8 cellular contexts compared by ENCODE assay signal in the genomic region with DNA sequence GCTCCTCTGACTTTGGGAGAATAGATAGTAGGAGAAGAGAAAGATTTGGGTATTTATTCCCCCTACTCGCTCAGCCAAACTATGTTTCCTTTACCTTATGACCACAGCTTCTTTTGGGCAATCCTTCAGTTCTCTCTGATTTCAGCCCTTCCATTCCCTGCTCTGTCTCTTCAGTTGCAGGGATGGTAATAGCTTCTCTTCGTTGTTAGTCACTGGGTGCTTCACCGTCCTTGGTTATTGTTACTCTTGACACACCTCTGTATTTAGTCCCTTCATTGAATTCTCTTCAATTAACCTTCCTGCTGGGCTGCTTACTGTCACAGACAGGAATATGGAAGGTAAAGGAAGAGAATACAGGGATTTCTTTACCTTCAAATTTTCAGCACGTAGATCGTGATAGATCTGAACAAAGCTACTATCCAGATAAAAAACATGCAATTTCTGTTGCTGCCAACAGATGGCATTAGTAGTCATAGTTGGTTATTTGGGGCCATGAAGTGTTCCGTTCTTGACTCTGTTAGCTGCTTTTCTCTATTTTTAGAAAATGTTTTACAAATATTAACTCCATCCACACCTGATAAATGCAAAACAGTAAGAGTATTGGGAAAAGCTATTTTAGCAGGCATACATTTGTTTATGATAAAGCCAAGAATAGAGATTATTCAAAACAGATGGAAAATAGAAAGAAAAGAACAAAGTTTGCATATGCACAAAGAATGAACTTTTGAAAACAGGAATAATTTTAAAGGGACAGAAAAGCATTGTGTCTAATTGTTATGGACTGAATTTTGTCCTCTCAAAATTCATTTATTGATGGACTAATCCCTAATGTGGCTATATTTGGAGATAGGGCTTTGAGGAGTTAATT. TPM values are rescaled to one million over a fixed set of nuclear protein-coding genes. Genes with fewer than 3 reads are reported as not detected.
DNase-seq lines count a peak whose midpoint lies in the region; ATAC-seq, FAIRE-seq and TF ChIP-seq lines count a peak whose summit lies in the region.

No MANE protein-coding gene starts in this region.

- peak; percentile 65; the same call in 2 of the 3 replicates for ATAC-seq in DND-41 (ENCODE audit: insufficient read depth, low read depth)
- ATAC-seq in GM19463 (IDR thresholded peaks at IDR 0.05; ENCODE audit: unreplicated experiment), result peak; percentile 91
- peak; percentile 83 for ATAC-seq in HG03520 (IDR thresholded peaks at IDR 0.05; ENCODE audit: unreplicated experiment)

- H3K4me3 ChIP-seq in DND-41 (ENCODE audit: low read depth in 1 of 2, low read length in 2 of 2) (no peak overlapping the region), bronchial epithelial cell (ENCODE audit: low read depth, low read length) (no peak overlapping the region), kidney epithelial cell (ENCODE audit: low read depth, low read length) (peak overlapping the region; percentile 16), suprapubic skin (no peak overlapping the region)

- TF ChIP-seq POLR2A in suprapubic skin (IDR thresholded peaks at IDR 0.05), result no peak

- no peaks in the 10 kb centered on the region for H3K36me3 ChIP-seq in DND-41 (ENCODE audit: insufficient read depth, low read length)
- H3K36me3 ChIP-seq in bronchial epithelial cell (ENCODE audit: control insufficient read depth, insufficient read depth, low read length), result no peaks in the 10 kb centered on the region
- H3K36me3 ChIP-seq in kidney epithelial cell (ENCODE audit: control insufficient read depth, insufficient read depth, low read length), result no peaks in the 10 kb centered on the region
- H3K36me3 ChIP-seq in suprapubic skin, result no peaks in the 10 kb centered on the region

- TF ChIP-seq EP300 in suprapubic skin (IDR thresholded peaks at IDR 0.05), result no peak

- DNase-seq in DND-41, result no peak
- DNase-seq in NCI-H774 (lab: John Stamatoyannopoulos, UW), result peak; percentile 49
- peak; percentile 57 for DNase-seq in bronchial epithelial cell (ENCODE audit: low read depth)
- peak; percentile 9 for DNase-seq in kidney epithelial cell (ENCODE audit: low read depth)
- no peak for DNase-seq in suprapubic skin (ENCODE audit: low spot score in 2 of 2)
- DNase-seq in NK-92 treated with Interleukin-12 subunit alpha and Interleukin-12 subunit beta, amount 100 ng/mL, for 24 hours (lab: John Stamatoyannopoulos, UW), result no peak

- WGBS in suprapubic skin, result 30% methylated on average over 6 of the region's 6 CpGs

- no peaks in the 10 kb centered on the region for H4K20me1 ChIP-seq in DND-41 (ENCODE audit: insufficient read depth, low read length)

- no peak overlapping the region for H3K27ac ChIP-seq in DND-41 (ENCODE audit: low read length)
- H3K27ac ChIP-seq in suprapubic skin, result no peak overlapping the region

- H3K9me3 ChIP-seq in DND-41 (ENCODE audit: insufficient read depth, low read length, severe bottlenecking) (no peaks in the 10 kb centered on the region), suprapubic skin (no peaks in the 10 kb centered on the region)

- no peak overlapping the region for H2AFZ ChIP-seq in DND-41 (ENCODE audit: low read depth, low read length)

- TF ChIP-seq CTCF in DND-41 (IDR thresholded peaks at IDR 0.05; ENCODE audit: borderline replicate concordance, extremely low read depth, low read length, poor library complexity, severe bottlenecking), result peak; percentile 74
- peak; percentile 62 for TF ChIP-seq CTCF in bronchial epithelial cell (IDR thresholded peaks at IDR 0.05; ENCODE audit: insufficient read depth, low read length, severe bottlenecking)
- peak; percentile 76 for TF ChIP-seq CTCF in kidney epithelial cell (IDR thresholded peaks at IDR 0.05; ENCODE audit: insufficient read depth, low read length, poor library complexity, severe bottlenecking)
- TF ChIP-seq CTCF in suprapubic skin (IDR thresholded peaks at IDR 0.05), result peak; percentile 44 to 60

- no peak for FAIRE-seq in bronchial epithelial cell (lab: Jason Lieb, UNC)

- H3K9ac ChIP-seq in DND-41 (ENCODE audit: low read depth, low read length), result no peak overlapping the region

- no peaks in the 10 kb centered on the region for H3K79me2 ChIP-seq in DND-41 (ENCODE audit: insufficient read depth, low read length)

- H3K4me1 ChIP-seq in DND-41 (ENCODE audit: insufficient read depth, low read length) (no peaks in the 10 kb centered on the region), suprapubic skin (peaks cover 3% of the 10 kb centered on the region)

- H3K4me2 ChIP-seq in DND-41 (ENCODE audit: insufficient read depth, low read length), result no peak overlapping the region

- H3K27me3 ChIP-seq in DND-41 (ENCODE audit: insufficient read depth, low read length, poor library complexity) (no peaks in the 10 kb centered on the region), bronchial epithelial cell (ENCODE audit: control insufficient read depth, insufficient read depth, low read length) (no peaks in the 10 kb centered on the region), kidney epithelial cell (ENCODE audit: control insufficient read depth, insufficient read depth, low read length) (no peaks in the 10 kb centered on the region), suprapubic skin (no peaks in the 10 kb centered on the region)

RNA-seq across cellular contexts. Expression of a gene that starts 14.0 kb away (rescaled TPM):
- total RNA-seq in bronchial epithelial cell, result not detected in 2 replicates
- total RNA-seq in kidney epithelial cell, result not detected in 2 replicates
- not detected for total RNA-seq in suprapubic skin

RNA-seq across cellular contexts. Expression of a gene that starts 52.1 kb away (rescaled TPM):
- total RNA-seq in bronchial epithelial cell (59.5 and 89.7 TPM in 2 replicates), kidney epithelial cell (62.7 and 63.3 TPM in 2 replicates), suprapubic skin (10 to 100 TPM in 3 of 4 donors, 1 to 10 TPM in 1; 9.8 to 24.2 (median 17.7) TPM)

Comparison
In these comparisons a context has a peak if more than half of its experiments do, and no peak if none do; other contexts are left out.
1. DNase-seq: peak in NCI-H774 (single experiment), bronchial epithelial cell (single experiment) and kidney epithelial cell (single experiment); none in DND-41 (single experiment), suprapubic skin (0 of 2) and NK-92 treated with Interleukin-12 subunit alpha and Interleukin-12 subunit beta, amount 100 ng/mL, for 24 hours (single experiment).
2. Peak in every context shown above with its lines, with median percentiles within 50 percentile points of each other: ATAC-seq and CTCF ChIP-seq.